ENCODE assay signal across 19 cellular contexts in genomic region chr6:12101653-12102312, GRCh38.
DNase-seq lines count a peak whose midpoint lies in the region; ATAC-seq and TF ChIP-seq lines count a peak whose summit lies in the region.
"Had no signal": no experiment of that assay in that cellular context is flagged by ENCODE, and none has a peak within 500 bp of the region (broad histone marks: within the 10 kb centered on the region; RNA-seq: fewer than 3 reads in every experiment).

No MANE protein-coding gene starts in this region.

- H3K9me3 ChIP-seq in left ventricle myocardium inferior (replicated peaks) (no peaks in the 10 kb centered on the region), right cardiac atrium (ENCODE audit: control insufficient read depth, low read length) (no peaks in the 10 kb centered on the region), esophagus muscularis mucosa (no peaks in the 10 kb centered on the region)
- H3K9me3 ChIP-seq: BLaER1 treated with 17β-estradiol and CSF1 and Interleukin-3, amounts not matched to agents 10 nM and 100 nM had no signal

- ATAC-seq in right cardiac atrium: no peak
- ATAC-seq in stimulated activated memory B cell treated with anti-CD40 and anti-IgM and Interleukin-4, amounts not matched to agents 10 μg/mL and 1 μg/mL and 100 μg/mL, for 72 hours: no peak
- ATAC-seq: Panc1 had no signal

- peak overlapping the region; percentile 38 for H3K27ac Mint-ChIP-seq in T-helper 1 cell treated with Interleukin-12 subunit alpha and Interleukin-12 subunit beta and Interleukin-4 antibody, amounts not matched to agents 30 μg/mL and 1 μg/mL, for 36 hours
- H3K27ac Mint-ChIP-seq in activated naive CD8-positive, alpha-beta T cell: peak overlapping the region; percentile 37
- peak overlapping the region; percentile 60 for H3K27ac Mint-ChIP-seq in stimulated activated memory B cell treated with anti-CD40 and anti-IgM and Interleukin-4, amounts not matched to agents 10 μg/mL and 1 μg/mL and 100 μg/mL, for 72 hours

- no peak overlapping the region for H3K4me3 Mint-ChIP-seq in T-helper 1 cell treated with Interleukin-12 subunit alpha and Interleukin-12 subunit beta and Interleukin-4 antibody, amounts not matched to agents 30 μg/mL and 1 μg/mL, for 36 hours
- H3K4me3 Mint-ChIP-seq in activated naive CD8-positive, alpha-beta T cell: peak overlapping the region; percentile 11
- H3K4me3 Mint-ChIP-seq in stimulated activated memory B cell treated with anti-CD40 and anti-IgM and Interleukin-4, amounts not matched to agents 10 μg/mL and 1 μg/mL and 100 μg/mL, for 72 hours: no peak overlapping the region

- H3K4me3 ChIP-seq in left ventricle myocardium inferior (no peak overlapping the region), right cardiac atrium (ENCODE audit: low read length) (no peak overlapping the region), esophagus muscularis mucosa (no peak overlapping the region)
- H3K4me3 ChIP-seq: BLaER1 treated with 17β-estradiol and CSF1 and Interleukin-3, amounts not matched to agents 10 nM and 100 nM had no signal

- H3K9me3 Mint-ChIP-seq in T-helper 1 cell treated with Interleukin-12 subunit alpha and Interleukin-12 subunit beta and Interleukin-4 antibody, amounts not matched to agents 30 μg/mL and 1 μg/mL, for 36 hours: no peaks in the 10 kb centered on the region
- no peaks in the 10 kb centered on the region for H3K9me3 Mint-ChIP-seq in activated naive CD8-positive, alpha-beta T cell (ENCODE audit: low read depth)
- peaks cover 2% of the 10 kb centered on the region for H3K9me3 Mint-ChIP-seq in stimulated activated memory B cell treated with anti-CD40 and anti-IgM and Interleukin-4, amounts not matched to agents 10 μg/mL and 1 μg/mL and 100 μg/mL, for 72 hours

- H3K27ac ChIP-seq in left ventricle myocardium inferior (replicated peaks): peak overlapping the region; percentile 47
- no peak overlapping the region for H3K27ac ChIP-seq in right cardiac atrium (ENCODE audit: low read length)
- no peak overlapping the region for H3K27ac ChIP-seq in esophagus muscularis mucosa (replicated peaks in 1 of 4)
- H3K27ac ChIP-seq: 22Rv1; BLaER1 treated with 17β-estradiol and CSF1 and Interleukin-3, amounts not matched to agents 10 nM and 100 nM had no signal

- no peak for TF ChIP-seq POLR2A in esophagus muscularis mucosa (IDR thresholded peaks at IDR 0.05; ENCODE audit: low read depth)

- intact Hi-C loops in left ventricle myocardium inferior (cut with micrococcal nuclease) (no loop called here), right cardiac atrium (cut with DNase I) (no loop called here), esophagus muscularis mucosa (cut with DNase I) (no loop called here)

- H3K36me3 ChIP-seq in left ventricle myocardium inferior: no peaks in the 10 kb centered on the region
- H3K36me3 ChIP-seq in esophagus muscularis mucosa: no peaks in the 10 kb centered on the region

- H3K4me1 Mint-ChIP-seq in T-helper 1 cell treated with Interleukin-12 subunit alpha and Interleukin-12 subunit beta and Interleukin-4 antibody, amounts not matched to agents 30 μg/mL and 1 μg/mL, for 36 hours (ENCODE audit: low read depth): peaks cover 22% of the 10 kb centered on the region
- H3K4me1 Mint-ChIP-seq in activated naive CD8-positive, alpha-beta T cell (ENCODE audit: low read depth): peaks cover 47% of the 10 kb centered on the region
- H3K4me1 Mint-ChIP-seq in stimulated activated memory B cell treated with anti-CD40 and anti-IgM and Interleukin-4, amounts not matched to agents 10 μg/mL and 1 μg/mL and 100 μg/mL, for 72 hours: peaks cover 24% of the 10 kb centered on the region

- no peak for DNase-seq in T-helper 1 cell
- no peak for DNase-seq in left ventricle myocardium inferior
- DNase-seq in right cardiac atrium: no peak
- DNase-seq in GM03348 (ENCODE audit: low spot score): no peak
- DNase-seq in esophagus muscularis mucosa (ENCODE audit: extremely low spot score): no peak
- DNase-seq: DMS 273 treated with DMSO at 0.1 percent for 48 hours, GDM1, H7, NCI-H1105, NCI-H1694 treated with DMSO at 0.1 percent for 48 hours, NCI-H2107, NCI-H2227 treated with DMSO at 0.1 percent for 48 hours, NCI-H524 had no signal

- H3K27me3 ChIP-seq in left ventricle myocardium inferior (ENCODE audit: low read depth) (no peaks in the 10 kb centered on the region), right cardiac atrium (ENCODE audit: control insufficient read depth, insufficient read depth) (no peaks in the 10 kb centered on the region), esophagus muscularis mucosa (no peaks in the 10 kb centered on the region)
- H3K27me3 ChIP-seq: BLaER1 treated with 17β-estradiol and CSF1 and Interleukin-3, amounts not matched to agents 10 nM and 100 nM had no signal

- H3K4me1 ChIP-seq in left ventricle myocardium inferior: peaks cover 22% of the 10 kb centered on the region
- H3K4me1 ChIP-seq in right cardiac atrium (ENCODE audit: control insufficient read depth, insufficient read depth, low read length): peaks cover 2% of the 10 kb centered on the region
- no peaks in the 10 kb centered on the region for H3K4me1 ChIP-seq in esophagus muscularis mucosa
- H3K4me1 ChIP-seq: BLaER1 treated with 17β-estradiol and CSF1 and Interleukin-3, amounts not matched to agents 10 nM and 100 nM had no signal

- no peak for TF ChIP-seq EP300 in esophagus muscularis mucosa (IDR thresholded peaks at IDR 0.05)

- no peak for TF ChIP-seq CTCF in left ventricle myocardium inferior (IDR thresholded peaks at IDR 0.05; ENCODE audit: borderline replicate concordance)
- TF ChIP-seq CTCF in esophagus muscularis mucosa (IDR thresholded peaks at IDR 0.05): no peak

- no peaks in the 10 kb centered on the region for H3K27me3 Mint-ChIP-seq in T-helper 1 cell treated with Interleukin-12 subunit alpha and Interleukin-12 subunit beta and Interleukin-4 antibody, amounts not matched to agents 30 μg/mL and 1 μg/mL, for 36 hours (ENCODE audit: low read depth)
- no peaks in the 10 kb centered on the region for H3K27me3 Mint-ChIP-seq in activated naive CD8-positive, alpha-beta T cell
- H3K27me3 Mint-ChIP-seq in stimulated activated memory B cell treated with anti-CD40 and anti-IgM and Interleukin-4, amounts not matched to agents 10 μg/mL and 1 μg/mL and 100 μg/mL, for 72 hours: no peaks in the 10 kb centered on the region

- peaks cover 20% of the 10 kb centered on the region for H3K36me3 Mint-ChIP-seq in T-helper 1 cell treated with Interleukin-12 subunit alpha and Interleukin-12 subunit beta and Interleukin-4 antibody, amounts not matched to agents 30 μg/mL and 1 μg/mL, for 36 hours (ENCODE audit: low read depth)
- peaks cover 4% of the 10 kb centered on the region for H3K36me3 Mint-ChIP-seq in activated naive CD8-positive, alpha-beta T cell
- peaks cover 21% of the 10 kb centered on the region for H3K36me3 Mint-ChIP-seq in stimulated activated memory B cell treated with anti-CD40 and anti-IgM and Interleukin-4, amounts not matched to agents 10 μg/mL and 1 μg/mL and 100 μg/mL, for 72 hours
